In the genomic region with DNA sequence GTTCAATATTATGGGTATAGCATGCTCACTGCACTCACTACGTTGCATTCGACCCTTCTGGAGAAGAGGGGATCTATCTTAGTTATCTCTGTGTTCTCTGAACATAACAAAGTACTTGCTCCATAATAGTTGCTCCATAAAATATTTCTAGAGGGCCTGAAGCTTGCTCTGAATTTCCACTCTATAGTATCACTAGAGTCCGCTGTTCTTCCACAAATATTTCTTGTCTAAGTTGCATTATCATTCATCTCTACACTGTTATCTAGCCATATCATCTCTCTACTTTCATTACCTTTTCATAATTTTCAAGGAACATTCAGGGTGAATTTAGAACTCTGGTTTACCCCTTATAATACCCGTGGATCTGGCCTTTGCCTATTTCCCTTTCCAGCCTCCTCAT, we compare ENCODE assay signal across 1 cellular context.
TF ChIP-seq lines count a peak whose summit lies in the region.

No MANE protein-coding gene starts in this region.

TF ChIP-seq in GM23338, 12 proteins besides CTCF, POLR2A, EP300 and RAD21 (continued from another document):
- TF ChIP-seq, protein P1, sequence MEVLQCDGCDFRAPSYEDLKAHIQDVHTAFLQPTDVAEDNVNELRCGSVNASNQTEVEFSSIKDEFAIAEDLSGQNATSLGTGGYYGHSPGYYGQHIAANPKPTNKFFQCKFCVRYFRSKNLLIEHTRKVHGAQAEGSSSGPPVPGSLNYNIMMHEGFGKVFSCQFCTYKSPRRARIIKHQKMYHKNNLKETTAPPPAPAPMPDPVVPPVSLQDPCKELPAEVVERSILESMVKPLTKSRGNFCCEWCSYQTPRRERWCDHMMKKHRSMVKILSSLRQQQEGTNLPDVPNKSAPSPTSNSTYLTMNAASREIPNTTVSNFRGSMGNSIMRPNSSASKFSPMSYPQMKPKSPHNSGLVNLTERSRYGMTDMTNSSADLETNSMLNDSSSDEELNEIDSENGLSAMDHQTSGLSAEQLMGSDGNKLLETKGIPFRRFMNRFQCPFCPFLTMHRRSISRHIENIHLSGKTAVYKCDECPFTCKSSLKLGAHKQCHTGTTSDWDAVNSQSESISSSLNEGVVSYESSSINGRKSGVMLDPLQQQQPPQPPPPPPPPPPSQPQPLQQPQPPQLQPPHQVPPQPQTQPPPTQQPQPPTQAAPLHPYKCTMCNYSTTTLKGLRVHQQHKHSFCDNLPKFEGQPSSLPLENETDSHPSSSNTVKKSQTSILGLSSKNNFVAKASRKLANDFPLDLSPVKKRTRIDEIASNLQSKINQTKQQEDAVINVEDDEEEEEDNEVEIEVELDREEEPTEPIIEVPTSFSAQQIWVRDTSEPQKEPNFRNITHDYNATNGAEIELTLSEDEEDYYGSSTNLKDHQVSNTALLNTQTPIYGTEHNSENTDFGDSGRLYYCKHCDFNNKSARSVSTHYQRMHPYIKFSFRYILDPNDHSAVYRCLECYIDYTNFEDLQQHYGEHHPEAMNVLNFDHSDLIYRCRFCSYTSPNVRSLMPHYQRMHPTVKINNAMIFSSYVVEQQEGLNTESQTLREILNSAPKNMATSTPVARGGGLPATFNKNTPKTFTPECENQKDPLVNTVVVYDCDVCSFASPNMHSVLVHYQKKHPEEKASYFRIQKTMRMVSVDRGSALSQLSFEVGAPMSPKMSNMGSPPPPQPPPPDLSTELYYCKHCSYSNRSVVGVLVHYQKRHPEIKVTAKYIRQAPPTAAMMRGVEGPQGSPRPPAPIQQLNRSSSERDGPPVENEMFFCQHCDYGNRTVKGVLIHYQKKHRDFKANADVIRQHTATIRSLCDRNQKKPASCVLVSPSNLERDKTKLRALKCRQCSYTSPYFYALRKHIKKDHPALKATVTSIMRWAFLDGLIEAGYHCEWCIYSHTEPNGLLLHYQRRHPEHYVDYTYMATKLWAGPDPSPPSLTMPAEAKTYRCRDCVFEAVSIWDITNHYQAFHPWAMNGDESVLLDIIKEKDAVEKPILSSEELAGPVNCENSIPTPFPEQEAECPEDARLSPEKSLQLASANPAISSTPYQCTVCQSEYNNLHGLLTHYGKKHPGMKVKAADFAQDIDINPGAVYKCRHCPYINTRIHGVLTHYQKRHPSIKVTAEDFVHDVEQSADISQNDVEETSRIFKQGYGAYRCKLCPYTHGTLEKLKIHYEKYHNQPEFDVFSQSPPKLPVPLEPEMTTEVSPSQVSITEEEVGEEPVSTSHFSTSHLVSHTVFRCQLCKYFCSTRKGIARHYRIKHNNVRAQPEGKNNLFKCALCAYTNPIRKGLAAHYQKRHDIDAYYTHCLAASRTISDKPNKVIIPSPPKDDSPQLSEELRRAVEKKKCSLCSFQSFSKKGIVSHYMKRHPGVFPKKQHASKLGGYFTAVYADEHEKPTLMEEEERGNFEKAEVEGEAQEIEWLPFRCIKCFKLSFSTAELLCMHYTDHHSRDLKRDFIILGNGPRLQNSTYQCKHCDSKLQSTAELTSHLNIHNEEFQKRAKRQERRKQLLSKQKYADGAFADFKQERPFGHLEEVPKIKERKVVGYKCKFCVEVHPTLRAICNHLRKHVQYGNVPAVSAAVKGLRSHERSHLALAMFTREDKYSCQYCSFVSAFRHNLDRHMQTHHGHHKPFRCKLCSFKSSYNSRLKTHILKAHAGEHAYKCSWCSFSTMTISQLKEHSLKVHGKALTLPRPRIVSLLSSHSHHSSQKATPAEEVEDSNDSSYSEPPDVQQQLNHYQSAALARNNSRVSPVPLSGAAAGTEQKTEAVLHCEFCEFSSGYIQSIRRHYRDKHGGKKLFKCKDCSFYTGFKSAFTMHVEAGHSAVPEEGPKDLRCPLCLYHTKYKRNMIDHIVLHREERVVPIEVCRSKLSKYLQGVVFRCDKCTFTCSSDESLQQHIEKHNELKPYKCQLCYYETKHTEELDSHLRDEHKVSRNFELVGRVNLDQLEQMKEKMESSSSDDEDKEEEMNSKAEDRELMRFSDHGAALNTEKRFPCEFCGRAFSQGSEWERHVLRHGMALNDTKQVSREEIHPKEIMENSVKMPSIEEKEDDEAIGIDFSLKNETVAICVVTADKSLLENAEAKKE (CRISPR knock-in tag; IDR thresholded peaks at IDR 0.05) = no peak
- TF ChIP-seq NANOG (IDR thresholded peaks at IDR 0.05; ENCODE audit: borderline replicate concordance) (no peak), ZNF331 (CRISPR knock-in tag; IDR thresholded peaks at IDR 0.05; ENCODE audit: low read depth) (no peak), ZNF114 (CRISPR knock-in tag; IDR thresholded peaks at IDR 0.05) (no peak), EZH2phosphoT487 (IDR thresholded peaks at IDR 0.05; ENCODE audit: unreplicated experiment) (no peak), POLR2AphosphoS5 (IDR thresholded peaks at IDR 0.05; ENCODE audit: low read depth) (no peak), REST (IDR thresholded peaks at IDR 0.05; ENCODE audit: unreplicated experiment) (no peak), ETS1 (IDR thresholded peaks at IDR 0.05) (no peak), CREB1 (CRISPR knock-in tag; IDR thresholded peaks at IDR 0.05; ENCODE audit: low read depth) (no peak)
